ENCODE assay signal across 1 cellular context in the genomic region with DNA sequence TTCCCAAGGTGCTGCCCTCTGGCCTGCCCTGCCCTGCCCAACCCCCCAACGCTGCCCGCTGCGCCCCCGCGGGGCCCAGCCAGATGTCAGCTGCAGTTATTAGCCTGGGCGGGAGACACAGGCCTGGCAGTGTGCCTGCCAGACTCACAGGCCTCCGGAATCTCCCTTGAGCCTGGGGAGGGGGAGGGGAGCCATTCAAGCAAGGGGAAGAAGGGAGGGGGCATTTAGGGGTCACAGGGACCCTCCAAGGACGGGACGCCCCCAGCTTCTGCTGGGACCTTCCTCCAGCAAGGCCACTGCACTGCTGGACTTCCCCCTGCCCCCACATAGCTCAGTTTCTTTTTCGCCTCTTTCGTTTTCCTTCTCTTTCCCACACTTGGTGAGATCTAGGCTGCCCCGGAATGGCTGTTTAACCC.
TF ChIP-seq lines count a peak whose summit lies in the region.

No MANE protein-coding gene starts in this region.

TF ChIP-seq in HCT116, 20 proteins besides CTCF, POLR2A, EP300 and RAD21 (continued from another document):
- TF ChIP-seq, protein P1, sequence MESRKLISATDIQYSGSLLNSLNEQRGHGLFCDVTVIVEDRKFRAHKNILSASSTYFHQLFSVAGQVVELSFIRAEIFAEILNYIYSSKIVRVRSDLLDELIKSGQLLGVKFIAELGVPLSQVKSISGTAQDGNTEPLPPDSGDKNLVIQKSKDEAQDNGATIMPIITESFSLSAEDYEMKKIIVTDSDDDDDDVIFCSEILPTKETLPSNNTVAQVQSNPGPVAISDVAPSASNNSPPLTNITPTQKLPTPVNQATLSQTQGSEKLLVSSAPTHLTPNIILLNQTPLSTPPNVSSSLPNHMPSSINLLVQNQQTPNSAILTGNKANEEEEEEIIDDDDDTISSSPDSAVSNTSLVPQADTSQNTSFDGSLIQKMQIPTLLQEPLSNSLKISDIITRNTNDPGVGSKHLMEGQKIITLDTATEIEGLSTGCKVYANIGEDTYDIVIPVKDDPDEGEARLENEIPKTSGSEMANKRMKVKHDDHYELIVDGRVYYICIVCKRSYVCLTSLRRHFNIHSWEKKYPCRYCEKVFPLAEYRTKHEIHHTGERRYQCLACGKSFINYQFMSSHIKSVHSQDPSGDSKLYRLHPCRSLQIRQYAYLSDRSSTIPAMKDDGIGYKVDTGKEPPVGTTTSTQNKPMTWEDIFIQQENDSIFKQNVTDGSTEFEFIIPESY (IDR thresholded peaks at IDR 0.05; ENCODE audit: extremely low read depth, insufficient replicate concordance, low read length) = peak; percentile 47
- TF ChIP-seq ELF1 (IDR thresholded peaks at IDR 0.05; ENCODE audit: borderline replicate concordance, low read depth) = no peak
- peak; percentile 48 for TF ChIP-seq POLR2AphosphoS5 (IDR thresholded peaks at IDR 0.05; ENCODE audit: low read depth, low read length)
- peak; percentile 61 for TF ChIP-seq TCF7L2 (IDR thresholded peaks at IDR 0.05; ENCODE audit: borderline replicate concordance, extremely low read depth, insufficient read depth, insufficient read length)
- TF ChIP-seq SRF (IDR thresholded peaks at IDR 0.05; ENCODE audit: low read depth) = no peak
- TF ChIP-seq ZNF274 (IDR thresholded peaks at IDR 0.05; ENCODE audit: low read depth, low read length) = no peak
- 0 out of 2 replicates have a peak, but pooled peaks have one; percentile 14 for TF ChIP-seq ZFX (IDR thresholded peaks at IDR 0.05)
- TF ChIP-seq YY1 (IDR thresholded peaks at IDR 0.05; ENCODE audit: extremely low read depth, insufficient replicate concordance, low read depth, low read length) = peak; percentile 38
- no peak for TF ChIP-seq EGR1 (IDR thresholded peaks at IDR 0.05; ENCODE audit: low read depth)
